ENCODE assay signal across 1 cellular context in the genomic region with DNA sequence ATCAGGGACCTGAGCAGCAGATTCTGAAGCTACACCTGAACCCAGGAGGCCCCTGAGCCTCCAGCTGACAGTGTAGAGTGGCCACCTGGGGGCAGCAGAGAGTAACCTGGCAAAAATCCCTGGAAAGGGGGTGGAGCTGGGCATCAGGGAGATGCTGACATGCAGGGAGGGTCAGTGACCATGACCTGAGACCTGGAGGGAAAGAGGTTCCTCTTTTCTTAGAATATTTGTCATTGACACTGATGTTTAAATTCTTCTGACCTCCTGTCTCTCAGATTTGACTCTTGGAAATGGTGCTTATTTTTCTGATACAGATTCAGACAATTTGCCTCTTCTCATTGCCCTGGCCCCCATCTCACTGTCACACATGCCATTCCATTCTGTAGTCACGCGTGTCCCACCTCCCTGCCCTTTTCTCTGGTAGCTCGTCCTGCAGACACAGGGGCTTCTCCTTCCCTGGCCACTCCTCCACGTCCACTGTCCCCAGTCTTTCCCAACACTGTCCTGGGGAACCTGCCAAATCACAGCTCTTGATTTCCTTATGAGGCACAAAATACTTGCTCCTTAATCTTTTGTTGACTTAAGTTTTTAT.
TF ChIP-seq lines count a peak whose summit lies in the region.

No MANE protein-coding gene starts in this region.

TF ChIP-seq in GM23338, 12 proteins besides CTCF, POLR2A, EP300 and RAD21 (continued from another document):
- no peak for TF ChIP-seq ETS1 (IDR thresholded peaks at IDR 0.05)
- no peak for TF ChIP-seq REST (IDR thresholded peaks at IDR 0.05; ENCODE audit: unreplicated experiment)
- no peak for TF ChIP-seq STAT1 (IDR thresholded peaks at IDR 0.05; ENCODE audit: unreplicated experiment)
- no peak for TF ChIP-seq EZH2 (IDR thresholded peaks at IDR 0.05; ENCODE audit: low read depth, unreplicated experiment)
- TF ChIP-seq EZH2phosphoT487 (IDR thresholded peaks at IDR 0.05; ENCODE audit: unreplicated experiment) = no peak
